ENCODE assay signal across 12 cellular contexts in genomic region chr17:14203392-14203791, GRCh38. TPM values are rescaled to one million over a fixed set of nuclear protein-coding genes. Genes with fewer than 3 reads are reported as not detected.
DNase-seq lines count a peak whose midpoint lies in the region; ATAC-seq and TF ChIP-seq lines count a peak whose summit lies in the region.
"Had no signal": no experiment of that assay in that cellular context is flagged by ENCODE, and none has a peak within 500 bp of the region (broad histone marks: within the 10 kb centered on the region; RNA-seq: fewer than 3 reads in every experiment).

No MANE protein-coding gene starts in this region.

- no peaks in the 10 kb centered on the region for H3K9me3 ChIP-seq in CD4-positive, alpha-beta T cell (ENCODE audit: control insufficient read depth, low read length)

- H3K4me1 Mint-ChIP-seq in CD4-positive, alpha-beta T cell (ENCODE audit: low read depth) = peaks cover 86% of the 10 kb centered on the region
- peaks cover 80% of the 10 kb centered on the region for H3K4me1 Mint-ChIP-seq in activated T-helper 2 cell treated with anti-CD3 and anti-CD28 coated beads, Interferon-gamma antibody, Interleukin-2, Interleukin-4, amounts not matched to agents 10 μg/mL and 5 μg/mL and 100 μg/mL, durations not matched to agents 14 hours and 24 hours and 36 hours (ENCODE audit: low read depth)
- peaks cover 95 to 97% of the 10 kb centered on the region in 2 donors for H3K4me1 Mint-ChIP-seq in immature natural killer cell
- H3K4me1 Mint-ChIP-seq in Calu3 (ENCODE audit: low read depth, unreplicated experiment) = peaks cover 62% of the 10 kb centered on the region

- H3K27ac ChIP-seq in CD4-positive, alpha-beta T cell (ENCODE audit: low read depth, low read length) = peak overlapping the region; percentile 78
- H3K27ac ChIP-seq: epithelial cell of prostate had no signal

- POLR2A ChIA-PET in CD4-positive, alpha-beta T cell (lab: Charles Lee) = interaction anchor here (0.6 to 1.6 kb wide), 8 partner anchors 37 to 1171 kb away, joined by 3 to 24 read pairs (median 3); partner anchors contain the start of gene HS3ST3B1

- TF ChIP-seq CTCF in CD4-positive, alpha-beta T cell (IDR thresholded peaks at IDR 0.05) = peak; percentile 58
- TF ChIP-seq CTCF in Calu3 (IDR thresholded peaks at IDR 0.05; ENCODE audit: unreplicated experiment) = no peak

- peaks cover 11% of the 10 kb centered on the region for H3K36me3 Mint-ChIP-seq in CD4-positive, alpha-beta T cell (ENCODE audit: low read depth)
- H3K36me3 Mint-ChIP-seq in activated T-helper 2 cell treated with anti-CD3 and anti-CD28 coated beads, Interferon-gamma antibody, Interleukin-2, Interleukin-4, amounts not matched to agents 10 μg/mL and 5 μg/mL and 100 μg/mL, durations not matched to agents 14 hours and 24 hours and 36 hours (ENCODE audit: low read depth) = peaks cover 51% of the 10 kb centered on the region
- H3K36me3 Mint-ChIP-seq in immature natural killer cell (peaks cover 0 to 16% (median 8%) of the 10 kb centered on the region in 3 donors), Calu3 (ENCODE audit: insufficient read depth, unreplicated experiment) (peaks cover 24% of the 10 kb centered on the region)

- intact Hi-C loops in CD4-positive, alpha-beta T cell (cut with DNase I, micrococcal nuclease) = loop anchor here (5.0 to 10.0 kb wide), 4 partner anchors 86 to 1179 kb away; no protein-coding TSS in a partner anchor
- intact Hi-C loops in activated T-helper 2 cell treated with anti-CD3 and anti-CD28 coated beads, Interferon-gamma antibody, Interleukin-2, Interleukin-4, amounts not matched to agents 10 μg/mL and 5 μg/mL and 100 μg/mL, durations not matched to agents 14 hours and 24 hours and 36 hours (cut with micrococcal nuclease) = loop anchor here (2.0 to 10.0 kb wide), 3 partner anchors 133 to 606 kb away; no protein-coding TSS in a partner anchor
- intact Hi-C loops in Calu3 (cut with micrococcal nuclease; ENCODE audit: unreplicated experiment) = no loop called here

- peak overlapping the region; percentile 66 for H3K4me3 Mint-ChIP-seq in CD4-positive, alpha-beta T cell
- H3K4me3 Mint-ChIP-seq in activated T-helper 2 cell treated with anti-CD3 and anti-CD28 coated beads, Interferon-gamma antibody, Interleukin-2, Interleukin-4, amounts not matched to agents 10 μg/mL and 5 μg/mL and 100 μg/mL, durations not matched to agents 14 hours and 24 hours and 36 hours (ENCODE audit: low read depth) = peak overlapping the region; percentile 35
- H3K4me3 Mint-ChIP-seq in immature natural killer cell = peak overlapping the region; percentile 34 to 91 (median 58)
- no peak overlapping the region for H3K4me3 Mint-ChIP-seq in Calu3 (ENCODE audit: low read depth, unreplicated experiment)

- no peaks in the 10 kb centered on the region for H3K27me3 ChIP-seq in CD4-positive, alpha-beta T cell (ENCODE audit: control insufficient read depth, insufficient read depth, low read length)

- H3K27ac Mint-ChIP-seq in CD4-positive, alpha-beta T cell = peak overlapping the region; percentile 94
- peak overlapping the region; percentile 83 for H3K27ac Mint-ChIP-seq in activated T-helper 2 cell treated with anti-CD3 and anti-CD28 coated beads, Interferon-gamma antibody, Interleukin-2, Interleukin-4, amounts not matched to agents 10 μg/mL and 5 μg/mL and 100 μg/mL, durations not matched to agents 14 hours and 24 hours and 36 hours
- peak overlapping the region; percentile 62 to 97 (median 81) for H3K27ac Mint-ChIP-seq in immature natural killer cell
- H3K27ac Mint-ChIP-seq in Calu3 (ENCODE audit: unreplicated experiment) = no peak overlapping the region

- ATAC-seq in CD4-positive, alpha-beta T cell (ENCODE audit: poor library complexity) = peak; percentile 45

- H3K9me3 Mint-ChIP-seq in CD4-positive, alpha-beta T cell = no peaks in the 10 kb centered on the region
- H3K9me3 Mint-ChIP-seq in activated T-helper 2 cell treated with anti-CD3 and anti-CD28 coated beads, Interferon-gamma antibody, Interleukin-2, Interleukin-4, amounts not matched to agents 10 μg/mL and 5 μg/mL and 100 μg/mL, durations not matched to agents 14 hours and 24 hours and 36 hours = no peaks in the 10 kb centered on the region
- H3K9me3 Mint-ChIP-seq in immature natural killer cell = no peaks in the 10 kb centered on the region
- no peaks in the 10 kb centered on the region for H3K9me3 Mint-ChIP-seq in Calu3 (ENCODE audit: low read depth, unreplicated experiment)

- peak in 7 of 10 experiments; percentile 30 to 54 (median 35) for DNase-seq in CD4-positive, alpha-beta T cell
- DNase-seq in HuH-7 (ENCODE audit: low spot score) (peak; percentile 28), immature natural killer cell (peak in 1 of 3 donors; percentile 34), Calu3 (no peak), COR-L47 (lab: John Stamatoyannopoulos, UW) (no peak), NCI-H2171 (lab: John Stamatoyannopoulos, UW) (no peak), amniotic stem cell (lab: John Stamatoyannopoulos, UW) (no peak)
- peak; percentile 24 for DNase-seq in activated T-helper 2 cell treated with anti-CD3 and anti-CD28 coated beads, Interferon-gamma antibody, Interleukin-2, Interleukin-4, amounts not matched to agents 10 μg/mL and 5 μg/mL and 100 μg/mL, durations not matched to agents 14 hours and 24 hours and 36 hours (ENCODE audit: low spot score)
- DNase-seq: mesenchymal stem cell, NCI-H748 treated with DMSO at 0.1 percent for 48 hours had no signal

- CTCF ChIA-PET in CD4-positive, alpha-beta T cell (lab: Charles Lee) = interaction anchor here (0.6 to 1.6 kb wide), 15 partner anchors 9 to 205 kb away, joined by 3 to 26 read pairs (median 4); partner anchors contain the start of gene HS3ST3B1
- CTCF ChIA-PET in Calu3 (lab: Charles Lee) = interaction anchor here (0.8 kb wide), 1 partner anchor 49 kb away, joined by 3 read pairs; no protein-coding TSS in a partner anchor

- BruUV-seq in Calu3 (replicated peaks; lab: Mats Ljungman, UMichigan) = no TSS peak

- no peaks in the 10 kb centered on the region for H3K27me3 Mint-ChIP-seq in CD4-positive, alpha-beta T cell
- no peaks in the 10 kb centered on the region for H3K27me3 Mint-ChIP-seq in activated T-helper 2 cell treated with anti-CD3 and anti-CD28 coated beads, Interferon-gamma antibody, Interleukin-2, Interleukin-4, amounts not matched to agents 10 μg/mL and 5 μg/mL and 100 μg/mL, durations not matched to agents 14 hours and 24 hours and 36 hours (ENCODE audit: low read depth)
- H3K27me3 Mint-ChIP-seq in immature natural killer cell (ENCODE audit: low read depth in 3 of 3) (peaks cover 3 to 12% (median 10%) of the 10 kb centered on the region in 3 donors), Calu3 (ENCODE audit: unreplicated experiment) (no peaks in the 10 kb centered on the region)

RNA-seq across cellular contexts. Expression of gene CDRT15, which starts 33.3 kb away (rescaled TPM):
- not detected for total RNA-seq in CD4-positive, alpha-beta T cell
- total RNA-seq in activated T-helper 2 cell treated with anti-CD3 and anti-CD28 coated beads, Interferon-gamma antibody, Interleukin-2, Interleukin-4, amounts not matched to agents 10 μg/mL and 5 μg/mL and 100 μg/mL, durations not matched to agents 14 hours and 24 hours and 36 hours = not detected in 2 replicates
- polyA plus RNA-seq in immature natural killer cell = not detected
- not detected in 2 replicates for total RNA-seq in Calu3 (2022)
- total RNA-seq: activated CD8-positive, alpha-beta memory T cell treated with anti-CD3 and anti-CD28 coated beads for 36 hours had no signal

Comparison
In these comparisons a context has a peak if more than half of its experiments do, and no peak if none do; other contexts are left out.
1. DNase-seq: peak in CD4-positive, alpha-beta T cell (7 of 10), HuH-7 (single experiment) and activated T-helper 2 cell treated with anti-CD3 and anti-CD28 coated beads, Interferon-gamma antibody, Interleukin-2, Interleukin-4, amounts not matched to agents 10 μg/mL and 5 μg/mL and 100 μg/mL, durations not matched to agents 14 hours and 24 hours and 36 hours (single experiment); none in Calu3 (single experiment), COR-L47 (single experiment), NCI-H2171 (single experiment) and amniotic stem cell (single experiment).